Comparison of ENCODE assay signal across 26 cellular contexts in genomic region chr1:172483448-172483847, GRCh38.
"Had no signal": no experiment of that assay in that cellular context is flagged by ENCODE, and none has a peak within 500 bp of the region (broad histone marks: within the 10 kb centered on the region; RNA-seq: fewer than 3 reads in every experiment).

No MANE protein-coding gene starts in this region.

- H3K36me3 Mint-ChIP-seq: natural killer cell treated with Interleukin-12 subunit alpha and Interleukin-12 subunit beta and Interleukin-15 and Interleukin-18, amount 100 ng/mL, for 72 hours had no signal

- H3K9me3 ChIP-seq: adrenal gland, lower lobe of right lung, mucosa of descending colon, thoracic aorta, upper lobe of left lung, vagina had no signal

- H3K27ac Mint-ChIP-seq: activated naive CD8-positive, alpha-beta T cell; natural killer cell treated with Interleukin-12 subunit alpha and Interleukin-12 subunit beta and Interleukin-15 and Interleukin-18, amount 100 ng/mL, for 72 hours; T-helper 2 cell treated with Interferon-gamma antibody and Interleukin-4, amounts not matched to agents 5 μg/mL and 100 μg/mL, for 36 hours had no signal

- ATAC-seq: left lobe of liver; lower lobe of right lung; mucosa of descending colon; natural killer cell treated with Interleukin-12 subunit alpha and Interleukin-12 subunit beta and Interleukin-15 and Interleukin-18, amount 100 ng/mL, for 72 hours; right cardiac atrium; stimulated activated naive CD8-positive, alpha-beta T cell treated with anti-CD3 and anti-CD28 coated beads, Interleukin-15, Interleukin-2, amounts not matched to agents 100 U/mL and 50 U/mL, for 24 hours had no signal

- H3K4me3 Mint-ChIP-seq: activated naive CD8-positive, alpha-beta T cell; natural killer cell treated with Interleukin-12 subunit alpha and Interleukin-12 subunit beta and Interleukin-15 and Interleukin-18, amount 100 ng/mL, for 72 hours; T-helper 2 cell treated with Interferon-gamma antibody and Interleukin-4, amounts not matched to agents 5 μg/mL and 100 μg/mL, for 36 hours had no signal

- H3K27me3 ChIP-seq: adrenal gland, brain microvascular endothelial cell, upper lobe of left lung, vagina had no signal

- H3K4me1 ChIP-seq: adrenal gland, lower lobe of right lung, vagina had no signal

- H3K4me3 ChIP-seq: adrenal gland, lower lobe of right lung, mucosa of descending colon, thoracic aorta, upper lobe of left lung, vagina had no signal

- DNase-seq: activated CD4-positive, alpha-beta T cell treated with anti-CD3 and anti-CD28 coated beads for 4 hours; activated CD4-positive, alpha-beta T cell treated with anti-CD3 and anti-CD28 coated beads, Interleukin-2, amount 50 U/mL, for 48 hours; activated CD8-positive, alpha-beta memory T cell treated with anti-CD3 and anti-CD28 coated beads for 24 hours; activated effector memory CD4-positive, alpha-beta T cell treated with Interleukin-2 at 50 U/mL for 16 hours; activated naive CD4-positive, alpha-beta T cell treated with Interleukin-2 at 50 U/mL for 16 hours; adrenal gland; aorta; brain microvascular endothelial cell; foreskin fibroblast; head of caudate nucleus; hypothalamus; lower lobe of right lung; mesendoderm; mucosa of descending colon; right cardiac atrium; stimulated activated CD4-positive, alpha-beta T cell treated with anti-CD3 and anti-CD28 coated beads, Interleukin-4, amount 100 ng/mL, for 1 hour; stimulated activated naive CD8-positive, alpha-beta T cell treated with anti-CD3 and anti-CD28 coated beads, Interleukin-15, Interleukin-2, amounts not matched to agents 100 U/mL and 50 U/mL, for 24 hours; T-helper 1 cell; upper lobe of left lung had no signal

- H3K9me3 Mint-ChIP-seq: natural killer cell treated with Interleukin-12 subunit alpha and Interleukin-12 subunit beta and Interleukin-15 and Interleukin-18, amount 100 ng/mL, for 72 hours; T-helper 2 cell treated with Interferon-gamma antibody and Interleukin-4, amounts not matched to agents 5 μg/mL and 100 μg/mL, for 36 hours had no signal

- H3K36me3 ChIP-seq: adrenal gland, brain microvascular endothelial cell, lower lobe of right lung, thoracic aorta, upper lobe of left lung, vagina had no signal

- H3K27ac ChIP-seq: adrenal gland, brain microvascular endothelial cell, lower lobe of right lung, thoracic aorta, upper lobe of left lung, vagina, VCaP had no signal
